25 cellular contexts compared by ENCODE assay signal in genomic region chr7:133197972-133198544, GRCh38.
"Had no signal": no experiment of that assay in that cellular context is flagged by ENCODE, and none has a peak within 500 bp of the region (broad histone marks: within the 10 kb centered on the region; RNA-seq: fewer than 3 reads in every experiment).

No MANE protein-coding gene starts in this region.

- H3K4me3 Mint-ChIP-seq: activated naive CD4-positive, alpha-beta T cell treated with anti-CD3 and anti-CD28 coated beads, Interleukin-2, amount 50 U/mL, for 24 hours; activated T-cell treated with anti-CD3 and anti-CD28 coated beads, Interleukin-2, amount 50 U/mL, for 72 hours; memory B cell; naive B cell; stimulated activated naive CD8-positive, alpha-beta T cell treated with anti-CD3 and anti-CD28 coated beads, Interleukin-15, Interleukin-2, amounts not matched to agents 100 ng/mL and 50 ng/mL, for 24 hours; type B pancreatic cell had no signal

- H3K36me3 ChIP-seq: ascending aorta, ovary, right lobe of liver, suprapubic skin had no signal

- ATAC-seq: activated T-cell treated with anti-CD3 and anti-CD28 coated beads, Interleukin-2, amount 50 U/mL, for 72 hours; esophagus mucosa; left ventricle myocardium superior; mucosa of descending colon had no signal

- H3K36me3 Mint-ChIP-seq: activated naive CD4-positive, alpha-beta T cell treated with anti-CD3 and anti-CD28 coated beads, Interleukin-2, amount 50 U/mL, for 24 hours; memory B cell; naive B cell; type B pancreatic cell had no signal

- H3K9me3 Mint-ChIP-seq: activated naive CD4-positive, alpha-beta T cell treated with anti-CD3 and anti-CD28 coated beads, Interleukin-2, amount 50 U/mL, for 24 hours; activated T-cell treated with anti-CD3 and anti-CD28 coated beads, Interleukin-2, amount 50 U/mL, for 72 hours; memory B cell; neural crest cell; stimulated activated naive CD8-positive, alpha-beta T cell treated with anti-CD3 and anti-CD28 coated beads, Interleukin-15, Interleukin-2, amounts not matched to agents 100 ng/mL and 50 ng/mL, for 24 hours; type B pancreatic cell had no signal

- DNase-seq: activated CD4-positive, CD25-positive, alpha-beta regulatory T cell treated with anti-CD3 and anti-CD28 coated beads, Interleukin-2, amount 50 U/mL, for 72 hours; activated CD8-positive, alpha-beta memory T cell treated with anti-CD3 and anti-CD28 coated beads for 24 hours; activated CD8-positive, alpha-beta memory T cell treated with anti-CD3 and anti-CD28 coated beads, Interleukin-2, amount 50 U/mL, for 48 hours; activated effector memory CD4-positive, alpha-beta T cell treated with anti-CD3 and anti-CD28 coated beads, Interleukin-2, amount 50 U/mL, for 16 hours; activated T-cell treated with anti-CD3 and anti-CD28 coated beads, Interleukin-2, amount 50 U/mL, for 72 hours; effector CD4-positive, alpha-beta T cell; kidney; left ventricle myocardium superior; mucosa of descending colon; naive B cell; ovary; right lobe of liver; small intestine; stimulated activated CD4-positive, alpha-beta T cell treated with anti-CD3 and anti-CD28 coated beads, Interleukin-15, amount 100 ng/mL, for 24 hours; stimulated activated CD4-positive, alpha-beta T cell treated with anti-CD3 and anti-CD28 coated beads, Interleukin-2, amount 100 ng/mL, for 48 hours; T1000 had no signal

- H3K27me3 ChIP-seq: ascending aorta, ovary, right lobe of liver had no signal

- H3K27ac ChIP-seq: ascending aorta, ovary, right lobe of liver, suprapubic skin had no signal

- H3K4me1 ChIP-seq: ascending aorta, right lobe of liver, suprapubic skin had no signal

- H3K4me1 Mint-ChIP-seq: activated naive CD4-positive, alpha-beta T cell treated with anti-CD3 and anti-CD28 coated beads, Interleukin-2, amount 50 U/mL, for 24 hours; naive B cell had no signal

- H3K4me3 ChIP-seq: ascending aorta, mucosa of descending colon, ovary, right lobe of liver, suprapubic skin had no signal

- H3K9me3 ChIP-seq: ascending aorta, mucosa of descending colon, ovary, right lobe of liver, suprapubic skin had no signal

- FAIRE-seq: bronchial epithelial cell, kidney, small intestine had no signal

- H3K27ac Mint-ChIP-seq: activated naive CD4-positive, alpha-beta T cell treated with anti-CD3 and anti-CD28 coated beads, Interleukin-2, amount 50 U/mL, for 24 hours; activated T-cell treated with anti-CD3 and anti-CD28 coated beads, Interleukin-2, amount 50 U/mL, for 72 hours; memory B cell; naive B cell; stimulated activated naive CD8-positive, alpha-beta T cell treated with anti-CD3 and anti-CD28 coated beads, Interleukin-15, Interleukin-2, amounts not matched to agents 100 ng/mL and 50 ng/mL, for 24 hours; type B pancreatic cell had no signal
